Comparison of ENCODE assay signal across 1 cellular context in the genomic region with DNA sequence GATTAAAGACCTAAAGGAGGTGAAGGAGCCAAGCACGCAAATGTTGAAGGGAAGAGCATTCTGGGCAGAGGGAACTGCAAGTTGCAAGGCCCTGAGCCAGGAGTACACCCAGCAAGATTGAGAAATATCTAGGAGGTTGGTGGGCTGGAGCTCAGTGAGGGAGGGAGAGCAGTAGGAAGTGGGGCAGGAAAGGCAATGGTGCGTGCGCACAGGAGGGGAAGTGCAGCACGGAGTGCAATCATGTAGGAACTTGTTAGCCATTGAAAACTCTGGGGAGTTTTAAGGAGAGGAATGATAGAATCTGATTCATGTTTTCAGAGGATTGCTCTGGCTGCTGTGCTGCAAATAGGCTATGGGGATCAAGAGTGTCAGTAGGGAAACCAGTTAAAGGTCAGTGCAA.
A peak's percentile ranks its signal among the peaks of the same experiment; 100 is the strongest.
TF ChIP-seq lines count a peak whose summit lies in the region.

No MANE protein-coding gene starts in this region.

TF ChIP-seq in K562, 482 proteins besides CTCF, POLR2A, EP300 and RAD21 (continued from another document):
- TF ChIP-seq, protein P1, sequence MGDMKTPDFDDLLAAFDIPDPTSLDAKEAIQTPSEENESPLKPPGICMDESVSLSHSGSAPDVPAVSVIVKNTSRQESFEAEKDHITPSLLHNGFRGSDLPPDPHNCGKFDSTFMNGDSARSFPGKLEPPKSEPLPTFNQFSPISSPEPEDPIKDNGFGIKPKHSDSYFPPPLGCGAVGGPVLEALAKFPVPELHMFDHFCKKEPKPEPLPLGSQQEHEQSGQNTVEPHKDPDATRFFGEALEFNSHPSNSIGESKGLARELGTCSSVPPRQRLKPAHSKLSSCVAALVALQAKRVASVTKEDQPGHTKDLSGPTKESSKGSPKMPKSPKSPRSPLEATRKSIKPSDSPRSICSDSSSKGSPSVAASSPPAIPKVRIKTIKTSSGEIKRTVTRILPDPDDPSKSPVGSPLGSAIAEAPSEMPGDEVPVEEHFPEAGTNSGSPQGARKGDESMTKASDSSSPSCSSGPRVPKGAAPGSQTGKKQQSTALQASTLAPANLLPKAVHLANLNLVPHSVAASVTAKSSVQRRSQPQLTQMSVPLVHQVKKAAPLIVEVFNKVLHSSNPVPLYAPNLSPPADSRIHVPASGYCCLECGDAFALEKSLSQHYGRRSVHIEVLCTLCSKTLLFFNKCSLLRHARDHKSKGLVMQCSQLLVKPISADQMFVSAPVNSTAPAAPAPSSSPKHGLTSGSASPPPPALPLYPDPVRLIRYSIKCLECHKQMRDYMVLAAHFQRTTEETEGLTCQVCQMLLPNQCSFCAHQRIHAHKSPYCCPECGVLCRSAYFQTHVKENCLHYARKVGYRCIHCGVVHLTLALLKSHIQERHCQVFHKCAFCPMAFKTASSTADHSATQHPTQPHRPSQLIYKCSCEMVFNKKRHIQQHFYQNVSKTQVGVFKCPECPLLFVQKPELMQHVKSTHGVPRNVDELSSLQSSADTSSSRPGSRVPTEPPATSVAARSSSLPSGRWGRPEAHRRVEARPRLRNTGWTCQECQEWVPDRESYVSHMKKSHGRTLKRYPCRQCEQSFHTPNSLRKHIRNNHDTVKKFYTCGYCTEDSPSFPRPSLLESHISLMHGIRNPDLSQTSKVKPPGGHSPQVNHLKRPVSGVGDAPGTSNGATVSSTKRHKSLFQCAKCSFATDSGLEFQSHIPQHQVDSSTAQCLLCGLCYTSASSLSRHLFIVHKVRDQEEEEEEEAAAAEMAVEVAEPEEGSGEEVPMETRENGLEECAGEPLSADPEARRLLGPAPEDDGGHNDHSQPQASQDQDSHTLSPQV (IDR thresholded peaks at IDR 0.05) = no peak
- no peak for TF ChIP-seq TSC22D4 (tag; IDR thresholded peaks at IDR 0.05)
- TF ChIP-seq ZNF707 (CRISPR knock-in tag; conservative IDR thresholded peaks at IDR 0.05) = no peak
- TF ChIP-seq RFX7 (CRISPR knock-in tag; IDR thresholded peaks at IDR 0.05) = no peak
- no peak for TF ChIP-seq FOXK2 (conservative IDR thresholded peaks at IDR 0.05 in 1 of 2, IDR thresholded peaks at IDR 0.05 in 1 of 2; ENCODE audit: low read depth in 2 of 2)
- TF ChIP-seq ZBTB11 (CRISPR knock-in tag; IDR thresholded peaks at IDR 0.05) = peak in 1 of 3 experiments; percentile 52; a peak in 2 of 6 replicates
- TF ChIP-seq ZNF589 (CRISPR knock-in tag; IDR thresholded peaks at IDR 0.05; ENCODE audit: low read depth) = no peak
- TF ChIP-seq ZEB2 (IDR thresholded peaks at IDR 0.05) = no peak
- TF ChIP-seq, protein P2, sequence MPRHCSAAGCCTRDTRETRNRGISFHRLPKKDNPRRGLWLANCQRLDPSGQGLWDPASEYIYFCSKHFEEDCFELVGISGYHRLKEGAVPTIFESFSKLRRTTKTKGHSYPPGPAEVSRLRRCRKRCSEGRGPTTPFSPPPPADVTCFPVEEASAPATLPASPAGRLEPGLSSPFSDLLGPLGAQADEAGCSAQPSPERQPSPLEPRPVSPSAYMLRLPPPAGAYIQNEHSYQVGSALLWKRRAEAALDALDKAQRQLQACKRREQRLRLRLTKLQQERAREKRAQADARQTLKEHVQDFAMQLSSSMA (CRISPR knock-in tag; IDR thresholded peaks at IDR 0.05) = no peak
- TF ChIP-seq UBTF (IDR thresholded peaks at IDR 0.05; ENCODE audit: borderline replicate concordance in 1 of 2, low read depth in 2 of 2, low read length in 2 of 2) = no peak
- no peak for TF ChIP-seq ETS1 (conservative IDR thresholded peaks at IDR 0.05; ENCODE audit: control insufficient read depth, low read depth, low read length)
- TF ChIP-seq, protein P3, sequence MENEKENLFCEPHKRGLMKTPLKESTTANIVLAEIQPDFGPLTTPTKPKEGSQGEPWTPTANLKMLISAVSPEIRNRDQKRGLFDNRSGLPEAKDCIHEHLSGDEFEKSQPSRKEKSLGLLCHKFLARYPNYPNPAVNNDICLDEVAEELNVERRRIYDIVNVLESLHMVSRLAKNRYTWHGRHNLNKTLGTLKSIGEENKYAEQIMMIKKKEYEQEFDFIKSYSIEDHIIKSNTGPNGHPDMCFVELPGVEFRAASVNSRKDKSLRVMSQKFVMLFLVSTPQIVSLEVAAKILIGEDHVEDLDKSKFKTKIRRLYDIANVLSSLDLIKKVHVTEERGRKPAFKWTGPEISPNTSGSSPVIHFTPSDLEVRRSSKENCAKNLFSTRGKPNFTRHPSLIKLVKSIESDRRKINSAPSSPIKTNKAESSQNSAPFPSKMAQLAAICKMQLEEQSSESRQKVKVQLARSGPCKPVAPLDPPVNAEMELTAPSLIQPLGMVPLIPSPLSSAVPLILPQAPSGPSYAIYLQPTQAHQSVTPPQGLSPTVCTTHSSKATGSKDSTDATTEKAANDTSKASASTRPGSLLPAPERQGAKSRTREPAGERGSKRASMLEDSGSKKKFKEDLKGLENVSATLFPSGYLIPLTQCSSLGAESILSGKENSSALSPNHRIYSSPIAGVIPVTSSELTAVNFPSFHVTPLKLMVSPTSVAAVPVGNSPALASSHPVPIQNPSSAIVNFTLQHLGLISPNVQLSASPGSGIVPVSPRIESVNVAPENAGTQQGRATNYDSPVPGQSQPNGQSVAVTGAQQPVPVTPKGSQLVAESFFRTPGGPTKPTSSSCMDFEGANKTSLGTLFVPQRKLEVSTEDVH (IDR thresholded peaks at IDR 0.05; ENCODE audit: low read depth, partially characterized antibody) = no peak
- TF ChIP-seq ZNF165 (CRISPR knock-in tag; IDR thresholded peaks at IDR 0.05; ENCODE audit: borderline replicate concordance) = no peak
- TF ChIP-seq, protein P4, sequence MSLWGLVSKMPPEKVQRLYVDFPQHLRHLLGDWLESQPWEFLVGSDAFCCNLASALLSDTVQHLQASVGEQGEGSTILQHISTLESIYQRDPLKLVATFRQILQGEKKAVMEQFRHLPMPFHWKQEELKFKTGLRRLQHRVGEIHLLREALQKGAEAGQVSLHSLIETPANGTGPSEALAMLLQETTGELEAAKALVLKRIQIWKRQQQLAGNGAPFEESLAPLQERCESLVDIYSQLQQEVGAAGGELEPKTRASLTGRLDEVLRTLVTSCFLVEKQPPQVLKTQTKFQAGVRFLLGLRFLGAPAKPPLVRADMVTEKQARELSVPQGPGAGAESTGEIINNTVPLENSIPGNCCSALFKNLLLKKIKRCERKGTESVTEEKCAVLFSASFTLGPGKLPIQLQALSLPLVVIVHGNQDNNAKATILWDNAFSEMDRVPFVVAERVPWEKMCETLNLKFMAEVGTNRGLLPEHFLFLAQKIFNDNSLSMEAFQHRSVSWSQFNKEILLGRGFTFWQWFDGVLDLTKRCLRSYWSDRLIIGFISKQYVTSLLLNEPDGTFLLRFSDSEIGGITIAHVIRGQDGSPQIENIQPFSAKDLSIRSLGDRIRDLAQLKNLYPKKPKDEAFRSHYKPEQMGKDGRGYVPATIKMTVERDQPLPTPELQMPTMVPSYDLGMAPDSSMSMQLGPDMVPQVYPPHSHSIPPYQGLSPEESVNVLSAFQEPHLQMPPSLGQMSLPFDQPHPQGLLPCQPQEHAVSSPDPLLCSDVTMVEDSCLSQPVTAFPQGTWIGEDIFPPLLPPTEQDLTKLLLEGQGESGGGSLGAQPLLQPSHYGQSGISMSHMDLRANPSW (CRISPR knock-in tag; IDR thresholded peaks at IDR 0.05) = no peak
- TF ChIP-seq FOSL1 (tag; conservative IDR thresholded peaks at IDR 0.05) = no peak
- TF ChIP-seq RBM15 (IDR thresholded peaks at IDR 0.05; ENCODE audit: insufficient read depth, low read length) = no peak
- no peak for TF ChIP-seq MEF2A (IDR thresholded peaks at IDR 0.05; ENCODE audit: control insufficient read depth, low read depth, low read length)
